2 cellular contexts compared by ENCODE assay signal in genomic region chr11:126611438-126611837, GRCh38.
TF ChIP-seq lines count a peak whose summit lies in the region.

No MANE protein-coding gene starts in this region.

TF ChIP-seq in liver, 16 proteins besides CTCF, POLR2A, EP300 and RAD21 (continued from another document):
- no peak for TF ChIP-seq REST (IDR thresholded peaks at IDR 0.05)
- TF ChIP-seq, protein P1, sequence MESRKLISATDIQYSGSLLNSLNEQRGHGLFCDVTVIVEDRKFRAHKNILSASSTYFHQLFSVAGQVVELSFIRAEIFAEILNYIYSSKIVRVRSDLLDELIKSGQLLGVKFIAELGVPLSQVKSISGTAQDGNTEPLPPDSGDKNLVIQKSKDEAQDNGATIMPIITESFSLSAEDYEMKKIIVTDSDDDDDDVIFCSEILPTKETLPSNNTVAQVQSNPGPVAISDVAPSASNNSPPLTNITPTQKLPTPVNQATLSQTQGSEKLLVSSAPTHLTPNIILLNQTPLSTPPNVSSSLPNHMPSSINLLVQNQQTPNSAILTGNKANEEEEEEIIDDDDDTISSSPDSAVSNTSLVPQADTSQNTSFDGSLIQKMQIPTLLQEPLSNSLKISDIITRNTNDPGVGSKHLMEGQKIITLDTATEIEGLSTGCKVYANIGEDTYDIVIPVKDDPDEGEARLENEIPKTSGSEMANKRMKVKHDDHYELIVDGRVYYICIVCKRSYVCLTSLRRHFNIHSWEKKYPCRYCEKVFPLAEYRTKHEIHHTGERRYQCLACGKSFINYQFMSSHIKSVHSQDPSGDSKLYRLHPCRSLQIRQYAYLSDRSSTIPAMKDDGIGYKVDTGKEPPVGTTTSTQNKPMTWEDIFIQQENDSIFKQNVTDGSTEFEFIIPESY (IDR thresholded peaks at IDR 0.05): no peak
- no peak for TF ChIP-seq JUND (IDR thresholded peaks at IDR 0.05)
- TF ChIP-seq HNF4G (IDR thresholded peaks at IDR 0.05): peak; percentile 91
- TF ChIP-seq NR2F2 (IDR thresholded peaks at IDR 0.05): no peak
- TF ChIP-seq EGR1 (IDR thresholded peaks at IDR 0.05; ENCODE audit: low read depth in 2 of 2): no peak
- TF ChIP-seq, protein P2, sequence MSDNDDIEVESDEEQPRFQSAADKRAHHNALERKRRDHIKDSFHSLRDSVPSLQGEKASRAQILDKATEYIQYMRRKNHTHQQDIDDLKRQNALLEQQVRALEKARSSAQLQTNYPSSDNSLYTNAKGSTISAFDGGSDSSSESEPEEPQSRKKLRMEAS (IDR thresholded peaks at IDR 0.05): peak; percentile 85
- TF ChIP-seq, protein P3, sequence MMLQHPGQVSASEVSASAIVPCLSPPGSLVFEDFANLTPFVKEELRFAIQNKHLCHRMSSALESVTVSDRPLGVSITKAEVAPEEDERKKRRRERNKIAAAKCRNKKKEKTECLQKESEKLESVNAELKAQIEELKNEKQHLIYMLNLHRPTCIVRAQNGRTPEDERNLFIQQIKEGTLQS (IDR thresholded peaks at IDR 0.05): no peak
TF ChIP-seq in liver: peak in this region for 7.

TF ChIP-seq in HepG2, 621 proteins besides CTCF, POLR2A, EP300 and RAD21 (continued from another document):
- TF ChIP-seq, protein P4, sequence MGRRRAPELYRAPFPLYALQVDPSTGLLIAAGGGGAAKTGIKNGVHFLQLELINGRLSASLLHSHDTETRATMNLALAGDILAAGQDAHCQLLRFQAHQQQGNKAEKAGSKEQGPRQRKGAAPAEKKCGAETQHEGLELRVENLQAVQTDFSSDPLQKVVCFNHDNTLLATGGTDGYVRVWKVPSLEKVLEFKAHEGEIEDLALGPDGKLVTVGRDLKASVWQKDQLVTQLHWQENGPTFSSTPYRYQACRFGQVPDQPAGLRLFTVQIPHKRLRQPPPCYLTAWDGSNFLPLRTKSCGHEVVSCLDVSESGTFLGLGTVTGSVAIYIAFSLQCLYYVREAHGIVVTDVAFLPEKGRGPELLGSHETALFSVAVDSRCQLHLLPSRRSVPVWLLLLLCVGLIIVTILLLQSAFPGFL (CRISPR knock-in tag; IDR thresholded peaks at IDR 0.05): no peak
- TF ChIP-seq ZNF333 (CRISPR knock-in tag; IDR thresholded peaks at IDR 0.05; ENCODE audit: borderline replicate concordance) (no peak), ZNF547 (CRISPR knock-in tag; IDR thresholded peaks at IDR 0.05) (no peak), RELA (CRISPR knock-in tag; IDR thresholded peaks at IDR 0.05) (no peak), ZNF589 (CRISPR knock-in tag; conservative IDR thresholded peaks at IDR 0.05) (no peak), NBN (conservative IDR thresholded peaks at IDR 0.05) (no peak)
- TF ChIP-seq, protein P5, sequence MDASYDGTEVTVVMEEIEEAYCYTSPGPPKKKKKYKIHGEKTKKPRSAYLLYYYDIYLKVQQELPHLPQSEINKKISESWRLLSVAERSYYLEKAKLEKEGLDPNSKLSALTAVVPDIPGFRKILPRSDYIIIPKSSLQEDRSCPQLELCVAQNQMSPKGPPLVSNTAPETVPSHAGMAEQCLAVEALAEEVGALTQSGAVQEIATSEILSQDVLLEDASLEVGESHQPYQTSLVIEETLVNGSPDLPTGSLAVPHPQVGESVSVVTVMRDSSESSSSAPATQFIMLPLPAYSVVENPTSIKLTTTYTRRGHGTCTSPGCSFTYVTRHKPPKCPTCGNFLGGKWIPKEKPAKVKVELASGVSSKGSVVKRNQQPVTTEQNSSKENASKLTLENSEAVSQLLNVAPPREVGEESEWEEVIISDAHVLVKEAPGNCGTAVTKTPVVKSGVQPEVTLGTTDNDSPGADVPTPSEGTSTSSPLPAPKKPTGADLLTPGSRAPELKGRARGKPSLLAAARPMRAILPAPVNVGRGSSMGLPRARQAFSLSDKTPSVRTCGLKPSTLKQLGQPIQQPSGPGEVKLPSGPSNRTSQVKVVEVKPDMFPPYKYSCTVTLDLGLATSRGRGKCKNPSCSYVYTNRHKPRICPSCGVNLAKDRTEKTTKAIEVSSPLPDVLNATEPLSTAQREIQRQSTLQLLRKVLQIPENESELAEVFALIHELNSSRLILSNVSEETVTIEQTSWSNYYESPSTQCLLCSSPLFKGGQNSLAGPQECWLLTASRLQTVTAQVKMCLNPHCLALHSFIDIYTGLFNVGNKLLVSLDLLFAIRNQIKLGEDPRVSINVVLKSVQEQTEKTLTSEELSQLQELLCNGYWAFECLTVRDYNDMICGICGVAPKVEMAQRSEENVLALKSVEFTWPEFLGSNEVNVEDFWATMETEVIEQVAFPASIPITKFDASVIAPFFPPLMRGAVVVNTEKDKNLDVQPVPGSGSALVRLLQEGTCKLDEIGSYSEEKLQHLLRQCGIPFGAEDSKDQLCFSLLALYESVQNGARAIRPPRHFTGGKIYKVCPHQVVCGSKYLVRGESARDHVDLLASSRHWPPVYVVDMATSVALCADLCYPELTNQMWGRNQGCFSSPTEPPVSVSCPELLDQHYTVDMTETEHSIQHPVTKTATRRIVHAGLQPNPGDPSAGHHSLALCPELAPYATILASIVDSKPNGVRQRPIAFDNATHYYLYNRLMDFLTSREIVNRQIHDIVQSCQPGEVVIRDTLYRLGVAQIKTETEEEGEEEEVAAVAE (CRISPR knock-in tag; IDR thresholded peaks at IDR 0.05; ENCODE audit: borderline replicate concordance): no peak
TF ChIP-seq in HepG2: peak in this region for 0.
